16 cellular contexts compared by ENCODE assay signal in genomic region chr7:32074787-32075570, GRCh38. TPM values are rescaled to one million over a fixed set of nuclear protein-coding genes. Genes with fewer than 3 reads are reported as not detected.
A peak's percentile ranks its signal among the peaks of the same experiment; 100 is the strongest.
DNase-seq lines count a peak whose midpoint lies in the region; ATAC-seq and TF ChIP-seq lines count a peak whose summit lies in the region.
"Had no signal": no experiment of that assay in that cellular context is flagged by ENCODE, and none has a peak within 500 bp of the region (broad histone marks: within the 10 kb centered on the region; RNA-seq: fewer than 3 reads in every experiment).

No MANE protein-coding gene starts in this region.

- H4K91ac ChIP-seq in mesenchymal stem cell (ENCODE audit: low read length), result no peak overlapping the region

- H2BK5ac ChIP-seq in mesenchymal stem cell (ENCODE audit: low read depth, low read length, poor library complexity, severe bottlenecking), result no peak overlapping the region

- peaks cover 5% of the 10 kb centered on the region for H3K79me1 ChIP-seq in mesenchymal stem cell (replicated peaks; ENCODE audit: low read length, poor library complexity, severe bottlenecking)

- H3K18ac ChIP-seq in mesenchymal stem cell (ENCODE audit: low read depth in 1 of 2, low read length in 2 of 2), result no peak overlapping the region

- H3K27me3 ChIP-seq in heart left ventricle, result peaks cover 0 to 17% (median 0%) of the 10 kb centered on the region in 9 donors
- peaks cover 0 to 6% of the 10 kb centered on the region in 2 experiments for H3K27me3 ChIP-seq in mesenchymal stem cell (ENCODE audit: control insufficient read depth in 1 of 2, insufficient read depth in 1 of 2, low read length in 2 of 2)
- H3K27me3 ChIP-seq: MG63 had no signal

- no peak overlapping the region for H3K9ac ChIP-seq in mesenchymal stem cell (ENCODE audit: low read length)
- H3K9ac ChIP-seq: KMS-11 had no signal

- H3K4me2 ChIP-seq in mesenchymal stem cell (ENCODE audit: low read length, poor library complexity, severe bottlenecking), result no peak overlapping the region
- H3K4me2 ChIP-seq: KMS-11 had no signal

- H3K27ac Mint-ChIP-seq in chondrocyte (ENCODE audit: unreplicated experiment), result no peak overlapping the region
- H3K27ac Mint-ChIP-seq: HFFc6 had no signal

- H3K4me3 Mint-ChIP-seq in chondrocyte (ENCODE audit: unreplicated experiment), result no peak overlapping the region
- H3K4me3 Mint-ChIP-seq: HFFc6 had no signal

- no peaks in the 10 kb centered on the region for H3K36me3 ChIP-seq in heart left ventricle
- H3K36me3 ChIP-seq in mesenchymal stem cell (ENCODE audit: control insufficient read depth in 1 of 2, insufficient read depth in 2 of 2, low read depth in 1 of 2, low read length in 2 of 2), result no peaks in the 10 kb centered on the region

- peak overlapping the region; percentile 24 for H2AK5ac ChIP-seq in mesenchymal stem cell (ENCODE audit: low read length, severe bottlenecking)

- no peaks in the 10 kb centered on the region for H3K27me3 Mint-ChIP-seq in chondrocyte (ENCODE audit: low read depth)

- no peak for TF ChIP-seq CTCF in heart left ventricle (IDR thresholded peaks at IDR 0.05)
- no peak for TF ChIP-seq CTCF in chondrocyte (IDR thresholded peaks at IDR 0.05)

- H3K27ac ChIP-seq in heart left ventricle, result peak overlapping the region in 11 of 12 donors; percentile 37 to 97 (median 65)
- H3K27ac ChIP-seq in cingulate gyrus (ENCODE audit: low read depth, low read length), result peak overlapping the region; percentile 98
- H3K27ac ChIP-seq in mesenchymal stem cell (ENCODE audit: low read length, poor library complexity, severe bottlenecking), result no peak overlapping the region
- H3K27ac ChIP-seq in temporal lobe (ENCODE audit: low read depth, low read length), result peak overlapping the region; percentile 99
- H3K27ac ChIP-seq: 22Rv1, C4-2B, KMS-11 had no signal

- H2BK120ac ChIP-seq in mesenchymal stem cell (ENCODE audit: low read depth, low read length), result no peak overlapping the region

- H4K8ac ChIP-seq in mesenchymal stem cell (ENCODE audit: low read length), result no peak overlapping the region

- WGBS in heart left ventricle, 4 donors, result 58 to 64% (median 59%) methylated on average over 9 of the region's 9 CpGs
- WGBS in mesenchymal stem cell, result 87% methylated on average over 9 of the region's 9 CpGs

- ATAC-seq in heart left ventricle (no peak), GM19328 (IDR thresholded peaks at IDR 0.05; ENCODE audit: unreplicated experiment) (no peak)

- no peak overlapping the region for H2BK12ac ChIP-seq in mesenchymal stem cell (ENCODE audit: low read length in 2 of 2)

- no peak overlapping the region for H3K23ac ChIP-seq in mesenchymal stem cell (ENCODE audit: low read length in 2 of 2)

- intact Hi-C loops in heart left ventricle (cut with DNase I) (loop anchor here in 8 of 10 donors (2.0 to 10.0 kb wide), 7 partner anchors 76 to 333 kb away; no protein-coding TSS in a partner anchor), cardiac septum (cut with DNase I) (no loop called here)

- no peak overlapping the region for H3K14ac ChIP-seq in mesenchymal stem cell (ENCODE audit: low read length in 2 of 2)

- H3K4me1 Mint-ChIP-seq in chondrocyte (ENCODE audit: low read depth), result peaks cover 35% of the 10 kb centered on the region

- H3K4ac ChIP-seq in mesenchymal stem cell (ENCODE audit: low read depth in 1 of 2, low read length in 2 of 2), result no peak overlapping the region

- H2BK15ac ChIP-seq in mesenchymal stem cell (ENCODE audit: low read depth, poor library complexity, severe bottlenecking), result no peak overlapping the region

- no peak for TF ChIP-seq POLR2A in heart left ventricle (IDR thresholded peaks at IDR 0.05)

- peaks cover 0 to 60% (median 21%) of the 10 kb centered on the region in 12 donors for H3K4me1 ChIP-seq in heart left ventricle
- peaks cover 2% of the 10 kb centered on the region for H3K4me1 ChIP-seq in mesenchymal stem cell (ENCODE audit: control insufficient read depth, insufficient read depth, low read depth, low read length)

- H3K36me3 Mint-ChIP-seq in chondrocyte (ENCODE audit: low read depth), result peaks cover 1% of the 10 kb centered on the region

- no peaks in the 10 kb centered on the region for H3K9me3 Mint-ChIP-seq in chondrocyte (ENCODE audit: low read depth)

- DNase-seq in heart left ventricle, result no peak
- DNase-seq in cardiac septum (ENCODE audit: low spot score), result no peak
- DNase-seq in mesenchymal stem cell, result no peak
- DNase-seq in activated naive CD4-positive, alpha-beta T cell (lab: John Stamatoyannopoulos, UW), result no peak
- no peak for DNase-seq in chondrocyte (ENCODE audit: low spot score)
- DNase-seq: COR-L47, HFFc6, MG63, NCI-H1105, NCI-H1694 treated with DMSO at 0.1 percent for 48 hours had no signal

- H3K9me3 ChIP-seq in heart left ventricle, result no peaks in the 10 kb centered on the region
- no peaks in the 10 kb centered on the region for H3K9me3 ChIP-seq in mesenchymal stem cell (ENCODE audit: control insufficient read depth, low read length)

- H2AFZ ChIP-seq in mesenchymal stem cell (ENCODE audit: low read depth, low read length), result no peak overlapping the region

- H3K4me3 ChIP-seq in heart left ventricle (no peak overlapping the region), mesenchymal stem cell (ENCODE audit: insufficient read depth in 1 of 2, low read depth in 1 of 2, low read length in 2 of 2) (no peak overlapping the region)
- H3K4me3 ChIP-seq: MG63 had no signal

RNA-seq across cellular contexts. Expression of gene PDE1C, which starts 4.8 kb away (rescaled TPM):
- total RNA-seq in heart left ventricle, result 100 to 1,000 TPM in 8 of 9 donors, 10 to 100 TPM in 1; 63.7 to 307 (median 143) TPM
- 10 to 100 TPM; 35.3 to 42.9 TPM for polyA plus RNA-seq in heart left ventricle
- 220 TPM for total RNA-seq in cardiac septum
- polyA plus RNA-seq in mesenchymal stem cell (2013, experiment 1 of 2), result 25.7 TPM
- polyA plus RNA-seq in mesenchymal stem cell (2013, experiment 2 of 2), result 24.3 TPM
- total RNA-seq in temporal lobe, result 21.1 TPM
- total RNA-seq in chondrocyte, result 53.2 to 54.6 TPM (median 53.5 TPM) in 3 replicates
